ENCODE assay signal across 2 cellular contexts in the genomic region with DNA sequence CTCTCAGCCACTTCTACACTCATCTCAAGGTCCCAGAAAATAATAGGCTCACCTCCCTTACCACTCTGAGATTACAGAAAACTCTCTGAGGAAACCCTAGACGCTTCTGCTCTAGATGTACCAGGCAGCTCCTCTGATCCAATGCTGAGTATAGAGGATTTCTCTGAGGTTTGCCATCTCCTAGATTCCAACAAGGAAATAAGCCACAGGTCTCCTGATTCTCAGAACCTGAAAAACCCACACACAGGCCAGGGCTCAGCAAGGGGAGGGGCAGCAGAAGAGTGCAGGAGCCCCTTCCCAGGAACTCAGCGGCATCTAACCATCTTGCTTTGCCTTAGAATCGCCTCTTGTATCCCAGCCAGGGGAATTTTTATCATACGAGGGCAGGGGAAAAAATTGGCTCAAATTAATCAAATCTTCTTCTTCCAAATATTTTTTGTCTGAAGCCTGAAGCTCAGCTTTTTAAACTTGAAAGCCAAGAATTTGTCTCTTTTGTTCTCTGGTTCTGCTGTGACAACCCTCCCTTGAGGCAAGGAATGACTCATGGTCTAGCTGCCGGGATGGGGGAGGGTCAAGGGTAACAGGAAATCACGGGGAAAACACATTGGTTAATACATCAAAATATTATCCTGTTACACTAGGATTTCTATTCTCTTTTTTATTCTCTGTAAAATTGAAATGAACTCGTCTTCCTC.
TF ChIP-seq lines count a peak whose summit lies in the region.

No MANE protein-coding gene starts in this region.

TF ChIP-seq in HCT116, 20 proteins besides CTCF, POLR2A, EP300 and RAD21 (continued from another document):
- TF ChIP-seq CBX3 (IDR thresholded peaks at IDR 0.05; ENCODE audit: low read depth) (0 out of 2 replicates have a peak, but pooled peaks have one; percentile 41), EGR1 (IDR thresholded peaks at IDR 0.05; ENCODE audit: low read depth) (no peak), TCF7L2 (IDR thresholded peaks at IDR 0.05; ENCODE audit: borderline replicate concordance, extremely low read depth, insufficient read depth, insufficient read length) (peak; percentile 58), EZH2phosphoT487 (IDR thresholded peaks at IDR 0.05; ENCODE audit: borderline replicate concordance) (no peak), ZNF274 (IDR thresholded peaks at IDR 0.05; ENCODE audit: low read depth, low read length) (no peak), ELF1 (IDR thresholded peaks at IDR 0.05; ENCODE audit: borderline replicate concordance, low read depth) (no peak), FOSL1 (IDR thresholded peaks at IDR 0.05; ENCODE audit: low read depth) (peak; percentile 79), SP1 (IDR thresholded peaks at IDR 0.05; ENCODE audit: low read depth) (peak; percentile 48)
- TF ChIP-seq, protein P1, sequence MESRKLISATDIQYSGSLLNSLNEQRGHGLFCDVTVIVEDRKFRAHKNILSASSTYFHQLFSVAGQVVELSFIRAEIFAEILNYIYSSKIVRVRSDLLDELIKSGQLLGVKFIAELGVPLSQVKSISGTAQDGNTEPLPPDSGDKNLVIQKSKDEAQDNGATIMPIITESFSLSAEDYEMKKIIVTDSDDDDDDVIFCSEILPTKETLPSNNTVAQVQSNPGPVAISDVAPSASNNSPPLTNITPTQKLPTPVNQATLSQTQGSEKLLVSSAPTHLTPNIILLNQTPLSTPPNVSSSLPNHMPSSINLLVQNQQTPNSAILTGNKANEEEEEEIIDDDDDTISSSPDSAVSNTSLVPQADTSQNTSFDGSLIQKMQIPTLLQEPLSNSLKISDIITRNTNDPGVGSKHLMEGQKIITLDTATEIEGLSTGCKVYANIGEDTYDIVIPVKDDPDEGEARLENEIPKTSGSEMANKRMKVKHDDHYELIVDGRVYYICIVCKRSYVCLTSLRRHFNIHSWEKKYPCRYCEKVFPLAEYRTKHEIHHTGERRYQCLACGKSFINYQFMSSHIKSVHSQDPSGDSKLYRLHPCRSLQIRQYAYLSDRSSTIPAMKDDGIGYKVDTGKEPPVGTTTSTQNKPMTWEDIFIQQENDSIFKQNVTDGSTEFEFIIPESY (IDR thresholded peaks at IDR 0.05; ENCODE audit: extremely low read depth, insufficient replicate concordance, low read length): no peak
- TF ChIP-seq, protein P2, sequence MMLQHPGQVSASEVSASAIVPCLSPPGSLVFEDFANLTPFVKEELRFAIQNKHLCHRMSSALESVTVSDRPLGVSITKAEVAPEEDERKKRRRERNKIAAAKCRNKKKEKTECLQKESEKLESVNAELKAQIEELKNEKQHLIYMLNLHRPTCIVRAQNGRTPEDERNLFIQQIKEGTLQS (IDR thresholded peaks at IDR 0.05): no peak
- TF ChIP-seq, protein P3, sequence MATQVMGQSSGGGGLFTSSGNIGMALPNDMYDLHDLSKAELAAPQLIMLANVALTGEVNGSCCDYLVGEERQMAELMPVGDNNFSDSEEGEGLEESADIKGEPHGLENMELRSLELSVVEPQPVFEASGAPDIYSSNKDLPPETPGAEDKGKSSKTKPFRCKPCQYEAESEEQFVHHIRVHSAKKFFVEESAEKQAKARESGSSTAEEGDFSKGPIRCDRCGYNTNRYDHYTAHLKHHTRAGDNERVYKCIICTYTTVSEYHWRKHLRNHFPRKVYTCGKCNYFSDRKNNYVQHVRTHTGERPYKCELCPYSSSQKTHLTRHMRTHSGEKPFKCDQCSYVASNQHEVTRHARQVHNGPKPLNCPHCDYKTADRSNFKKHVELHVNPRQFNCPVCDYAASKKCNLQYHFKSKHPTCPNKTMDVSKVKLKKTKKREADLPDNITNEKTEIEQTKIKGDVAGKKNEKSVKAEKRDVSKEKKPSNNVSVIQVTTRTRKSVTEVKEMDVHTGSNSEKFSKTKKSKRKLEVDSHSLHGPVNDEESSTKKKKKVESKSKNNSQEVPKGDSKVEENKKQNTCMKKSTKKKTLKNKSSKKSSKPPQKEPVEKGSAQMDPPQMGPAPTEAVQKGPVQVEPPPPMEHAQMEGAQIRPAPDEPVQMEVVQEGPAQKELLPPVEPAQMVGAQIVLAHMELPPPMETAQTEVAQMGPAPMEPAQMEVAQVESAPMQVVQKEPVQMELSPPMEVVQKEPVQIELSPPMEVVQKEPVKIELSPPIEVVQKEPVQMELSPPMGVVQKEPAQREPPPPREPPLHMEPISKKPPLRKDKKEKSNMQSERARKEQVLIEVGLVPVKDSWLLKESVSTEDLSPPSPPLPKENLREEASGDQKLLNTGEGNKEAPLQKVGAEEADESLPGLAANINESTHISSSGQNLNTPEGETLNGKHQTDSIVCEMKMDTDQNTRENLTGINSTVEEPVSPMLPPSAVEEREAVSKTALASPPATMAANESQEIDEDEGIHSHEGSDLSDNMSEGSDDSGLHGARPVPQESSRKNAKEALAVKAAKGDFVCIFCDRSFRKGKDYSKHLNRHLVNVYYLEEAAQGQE (IDR thresholded peaks at IDR 0.05; ENCODE audit: low read depth): no peak

TF ChIP-seq in PFSK-1, 5 proteins besides CTCF, POLR2A, EP300 and RAD21 (continued from another document):
- TF ChIP-seq, protein P3 (IDR thresholded peaks at IDR 0.05; ENCODE audit: insufficient read depth in 1 of 2, low read depth in 2 of 2, low read length in 2 of 2): no peak
- TF ChIP-seq SIN3A (IDR thresholded peaks at IDR 0.05; ENCODE audit: borderline replicate concordance, insufficient read depth, low read length) (no peak), FOXP2 (optimal IDR thresholded peaks at IDR 0.05; ENCODE audit: borderline replicate concordance, extremely low read depth, extremely low read length, insufficient read depth) (peak; percentile 55)
